In genomic region chr13:75398072-75398471, GRCh38 we compare ENCODE assay signal across 19 cellular contexts.
"Had no signal": no experiment of that assay in that cellular context is flagged by ENCODE, and none has a peak within 500 bp of the region (broad histone marks: within the 10 kb centered on the region; RNA-seq: fewer than 3 reads in every experiment).

No MANE protein-coding gene starts in this region.

- H2AFZ ChIP-seq: parathyroid adenoma had no signal

- H3K4me3 ChIP-seq: coronary artery, gastroesophageal sphincter, left lung, lung, prostate gland, smooth muscle cell had no signal

- ATAC-seq: esophagus mucosa, gastroesophageal sphincter, left lung had no signal

- H3K79me2 ChIP-seq: parathyroid adenoma had no signal

- DNase-seq: effector CD4-positive, alpha-beta T cell; glutamatergic neuron; immature natural killer cell; left lung; mesendoderm; naive B cell; occipital lobe; retina; stimulated activated CD4-positive, alpha-beta T cell treated with anti-CD3 and anti-CD28 coated beads, Interleukin-2, amount 100 ng/mL, for 48 hours; stimulated activated naive CD4-positive, alpha-beta T cell treated with Interleukin-2 at 50 U/mL for 16 hours; trophoblast cell had no signal

- H3K9ac ChIP-seq: parathyroid adenoma had no signal

- H3K27me3 ChIP-seq: gastroesophageal sphincter, left lung had no signal

- H3K4me1 ChIP-seq: parathyroid adenoma, prostate gland had no signal

- H3K36me3 ChIP-seq: gastroesophageal sphincter, left lung, prostate gland had no signal

- H3K9me3 ChIP-seq: prostate gland had no signal

- H3K4me2 ChIP-seq: smooth muscle cell had no signal

- FAIRE-seq: keratinocyte had no signal

- H3K27ac ChIP-seq: coronary artery, gastroesophageal sphincter, left lung, parathyroid adenoma, prostate gland had no signal
